8 cellular contexts compared by ENCODE assay signal in the genomic region with DNA sequence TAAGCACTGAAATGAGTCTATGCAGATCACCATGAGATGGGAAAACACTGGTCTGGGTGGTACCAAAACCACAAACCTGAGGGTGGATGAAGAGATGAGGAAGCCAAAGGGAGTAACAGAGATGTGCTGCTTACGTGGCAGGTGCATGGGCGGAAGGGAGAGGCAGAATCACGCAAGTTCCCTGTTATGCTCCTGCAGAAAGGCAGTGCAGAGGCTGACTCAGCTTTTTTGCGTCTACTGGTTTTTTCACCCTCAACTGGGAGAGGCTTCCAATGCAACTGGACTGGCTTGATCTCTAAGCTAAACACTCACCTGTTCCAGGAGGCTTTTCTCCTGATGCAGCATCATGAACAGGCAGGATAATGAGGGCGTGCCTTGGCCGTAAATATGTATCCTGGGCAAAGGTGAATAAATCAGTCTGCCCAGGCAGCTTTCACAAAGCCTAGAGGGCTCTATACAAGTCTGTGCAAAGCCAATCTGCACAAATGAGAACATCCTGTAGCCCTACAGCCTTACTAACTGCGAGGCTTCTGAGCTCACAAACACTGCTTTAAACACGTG.
DNase-seq lines count a peak whose midpoint lies in the region; ATAC-seq and TF ChIP-seq lines count a peak whose summit lies in the region.

No MANE protein-coding gene starts in this region.

- peaks cover 25% of the 10 kb centered on the region for H3K36me3 Mint-ChIP-seq in activated CD4-positive, alpha-beta memory T cell treated with anti-CD3 and anti-CD28 coated beads for 36 hours

- no peaks in the 10 kb centered on the region for H3K27me3 Mint-ChIP-seq in activated CD4-positive, alpha-beta memory T cell treated with anti-CD3 and anti-CD28 coated beads for 36 hours

- intact Hi-C loops in activated CD4-positive, alpha-beta memory T cell treated with anti-CD3 and anti-CD28 coated beads for 36 hours (cut with micrococcal nuclease) = loop anchor here (1.0 to 5.0 kb wide), 8 partner anchors 12 to 538 kb away; a partner anchor contains a TSS
- intact Hi-C loops in left colon (cut with DNase I, micrococcal nuclease) = no loop called here

- POLR2A ChIA-PET in activated CD4-positive, alpha-beta memory T cell treated with anti-CD3 and anti-CD28 coated beads for 36 hours (lab: Charles Lee) = interaction anchor here (0.9 to 3.9 kb wide), 6 partner anchors 12 to 45 kb away, joined by 3 to 47 read pairs (median 10); no protein-coding TSS in a partner anchor

- no peaks in the 10 kb centered on the region for H3K9me3 Mint-ChIP-seq in activated CD4-positive, alpha-beta memory T cell treated with anti-CD3 and anti-CD28 coated beads for 36 hours

- TF ChIP-seq POLR2A in GM18526 (IDR thresholded peaks at IDR 0.05; ENCODE audit: extremely low read depth, insufficient read length) = peak; percentile 9

- peak; percentile 12 for ATAC-seq in HG03342 (IDR thresholded peaks at IDR 0.05; ENCODE audit: unreplicated experiment)
- ATAC-seq in left colon = peak; percentile 94
- ATAC-seq in HG03097 (IDR thresholded peaks at IDR 0.05; ENCODE audit: low FRiP score, unreplicated experiment) = no peak

- peak; percentile 92 for DNase-seq in activated CD4-positive, alpha-beta memory T cell treated with anti-CD3 and anti-CD28 coated beads for 36 hours
- peak; percentile 77 to 90 for DNase-seq in left colon
- peak; percentile 79 for DNase-seq in ureter (ENCODE audit: low spot score)
- no peak for DNase-seq in DMS53 treated with DMSO at 0.1 percent for 48 hours (lab: John Stamatoyannopoulos, UW; ENCODE audit: unreplicated experiment)
- DNase-seq in NK-92 treated with Interleukin-12 subunit alpha and Interleukin-12 subunit beta, amount 100 ng/mL, for 24 hours (lab: John Stamatoyannopoulos, UW) = no peak

- peaks cover 89% of the 10 kb centered on the region for H3K4me1 Mint-ChIP-seq in activated CD4-positive, alpha-beta memory T cell treated with anti-CD3 and anti-CD28 coated beads for 36 hours (ENCODE audit: low read depth)

- H3K4me3 Mint-ChIP-seq in activated CD4-positive, alpha-beta memory T cell treated with anti-CD3 and anti-CD28 coated beads for 36 hours = peak overlapping the region; percentile 63

- peak overlapping the region; percentile 89 for H3K27ac Mint-ChIP-seq in activated CD4-positive, alpha-beta memory T cell treated with anti-CD3 and anti-CD28 coated beads for 36 hours

- CTCF ChIA-PET in activated CD4-positive, alpha-beta memory T cell treated with anti-CD3 and anti-CD28 coated beads for 36 hours (lab: Charles Lee) = interaction anchor here (0.6 to 3.9 kb wide), 8 partner anchors 9 to 50 kb away, joined by 3 to 28 read pairs (median 6); no protein-coding TSS in a partner anchor

Comparison
In these comparisons a context has a peak if more than half of its experiments do, and no peak if none do; other contexts are left out.
1. DNase-seq: peak in activated CD4-positive, alpha-beta memory T cell treated with anti-CD3 and anti-CD28 coated beads for 36 hours (single experiment), left colon (2 of 2) and ureter (single experiment); none in DMS53 treated with DMSO at 0.1 percent for 48 hours (single experiment) and NK-92 treated with Interleukin-12 subunit alpha and Interleukin-12 subunit beta, amount 100 ng/mL, for 24 hours (single experiment).